8 cellular contexts compared by ENCODE assay signal in the genomic region with DNA sequence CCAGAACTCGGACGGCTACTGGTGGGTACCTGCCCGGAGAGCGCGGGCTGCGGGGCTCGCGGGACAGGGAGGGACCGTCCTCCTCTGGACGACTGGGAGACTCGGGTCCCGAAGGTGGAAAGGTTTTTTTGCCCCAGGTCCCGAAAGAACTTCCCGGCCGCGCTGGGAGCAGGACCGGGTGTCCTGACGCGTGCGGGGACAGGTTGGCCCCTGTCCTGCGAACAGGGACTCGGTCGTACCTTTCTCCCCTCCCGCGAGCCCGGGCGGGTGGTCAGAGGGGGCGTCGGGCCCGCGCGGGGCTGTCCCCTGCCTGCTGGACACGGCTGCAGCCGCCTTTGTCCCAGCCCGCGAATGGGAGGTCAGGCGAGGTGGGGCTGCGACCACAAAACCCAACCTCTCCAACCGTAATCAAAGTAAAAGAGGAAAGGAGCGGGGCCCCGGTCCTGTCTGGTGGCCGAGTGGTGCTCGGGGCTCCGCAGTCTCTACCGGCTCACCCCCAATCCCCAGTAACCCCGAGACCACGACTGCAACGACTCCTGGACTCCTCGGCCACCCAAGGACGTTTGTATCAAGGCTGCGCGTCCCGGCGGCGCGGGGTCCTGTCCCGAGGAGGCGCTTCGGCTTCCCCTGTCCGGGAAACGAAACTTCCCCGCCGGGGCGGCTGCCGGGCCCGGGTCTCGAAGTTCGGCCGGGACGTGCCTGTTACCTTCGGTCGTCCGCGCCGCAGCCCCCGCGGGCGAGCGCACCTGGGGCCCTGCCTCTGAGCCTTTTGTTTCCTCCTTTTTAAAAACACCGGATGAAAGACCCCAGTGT. TPM values are rescaled to one million over a fixed set of nuclear protein-coding genes. Genes with fewer than 3 reads are reported as not detected.
A peak's percentile ranks its signal among the peaks of the same experiment; 100 is the strongest.
DNase-seq lines count a peak whose midpoint lies in the region; ATAC-seq and TF ChIP-seq lines count a peak whose summit lies in the region.

No MANE protein-coding gene starts in this region.

- peak in 1 of 4 experiments; percentile 27 for ATAC-seq in T-cell (replicated peaks in 1 of 4)

- H3K9me3 ChIP-seq in fibroblast of lung (ENCODE audit: control insufficient read depth, insufficient read depth, low read depth, low read length) (no peaks in the 10 kb centered on the region), neural cell (ENCODE audit: low read length) (no peaks in the 10 kb centered on the region)

- DNase-seq in activated CD4-positive, alpha-beta T cell treated with anti-CD3 and anti-CD28 coated beads, Interleukin-2, amount 10 ng/mL, durations not matched to agents 7 days and 5 days: no peak
- no peak for DNase-seq in activated CD4-positive, alpha-beta T cell treated with anti-CD3 and anti-CD28 coated beads, Interleukin-2, amount 50 U/mL, for 1 hour
- peak in 3 of 34 experiments; percentile 1 to 8 (median 1) for DNase-seq in T-cell
- DNase-seq in fibroblast of lung (ENCODE audit: low read depth in 2 of 2): peak in 1 of 2 donors; percentile 19
- no peak for DNase-seq in kidney glomerular epithelial cell (lab: John Stamatoyannopoulos, UW)
- no peak for DNase-seq in NCI-H226
- no peak for DNase-seq in midbrain (lab: John Stamatoyannopoulos, UW)

- no peaks in the 10 kb centered on the region for H3K9me3 Mint-ChIP-seq in activated CD4-positive, alpha-beta T cell treated with anti-CD3 and anti-CD28 coated beads, Interleukin-2, amount 10 ng/mL, durations not matched to agents 7 days and 5 days
- no peaks in the 10 kb centered on the region for H3K9me3 Mint-ChIP-seq in T-cell

- POLR2A ChIA-PET in activated CD4-positive, alpha-beta T cell treated with anti-CD3 and anti-CD28 coated beads, Interleukin-2, amount 10 ng/mL, durations not matched to agents 7 days and 5 days (lab: Charles Lee): no interaction called here
- POLR2A ChIA-PET in T-cell (lab: Charles Lee): no interaction called here

- peaks cover 20% of the 10 kb centered on the region for H3K27me3 ChIP-seq in fibroblast of lung (ENCODE audit: control insufficient read depth, insufficient read depth, low read length)
- peaks cover 61% of the 10 kb centered on the region for H3K27me3 ChIP-seq in neural cell (ENCODE audit: insufficient read depth, low read depth, low read length)

- no peaks in the 10 kb centered on the region for H3K36me3 ChIP-seq in fibroblast of lung (ENCODE audit: control insufficient read depth, insufficient read depth, low read length)
- H3K36me3 ChIP-seq in neural cell (ENCODE audit: insufficient read depth, low read length): no peaks in the 10 kb centered on the region

- no peaks in the 10 kb centered on the region for H3K79me2 ChIP-seq in fibroblast of lung (ENCODE audit: control insufficient read depth, insufficient read depth, low read length)
- H3K79me2 ChIP-seq in neural cell (replicated peaks; ENCODE audit: insufficient read depth, low read length): no peaks in the 10 kb centered on the region

- H3K4me3 ChIP-seq in fibroblast of lung (replicated peaks in 1 of 4; ENCODE audit: control extremely low read depth in 1 of 4, insufficient read depth in 1 of 4, low read depth in 3 of 4, low read length in 4 of 4) (peak overlapping the region; percentile 38 to 54 (median 40)), neural cell (ENCODE audit: low read length) (peak overlapping the region; percentile 79)

- no peaks in the 10 kb centered on the region for H3F3A ChIP-seq in neural cell (ENCODE audit: insufficient read depth, low read length, poor library complexity, severe bottlenecking)

- H3K27ac ChIP-seq in fibroblast of lung (ENCODE audit: insufficient read depth, low read length) (no peak overlapping the region), neural cell (ENCODE audit: low read length) (no peak overlapping the region)

- H3K4me1 Mint-ChIP-seq in activated CD4-positive, alpha-beta T cell treated with anti-CD3 and anti-CD28 coated beads, Interleukin-2, amount 10 ng/mL, durations not matched to agents 7 days and 5 days: peaks cover 14% of the 10 kb centered on the region
- H3K4me1 Mint-ChIP-seq in T-cell: peaks cover 6 to 16% (median 15%) of the 10 kb centered on the region in 3 donors

- no peak overlapping the region for H3K27ac Mint-ChIP-seq in activated CD4-positive, alpha-beta T cell treated with anti-CD3 and anti-CD28 coated beads, Interleukin-2, amount 10 ng/mL, durations not matched to agents 7 days and 5 days
- H3K27ac Mint-ChIP-seq in T-cell: no peak overlapping the region

- peaks cover 76% of the 10 kb centered on the region for H3K27me3 Mint-ChIP-seq in activated CD4-positive, alpha-beta T cell treated with anti-CD3 and anti-CD28 coated beads, Interleukin-2, amount 10 ng/mL, durations not matched to agents 7 days and 5 days
- H3K27me3 Mint-ChIP-seq in T-cell: peaks cover 52 to 71% of the 10 kb centered on the region in 2 donors

- H3K4me3 Mint-ChIP-seq in activated CD4-positive, alpha-beta T cell treated with anti-CD3 and anti-CD28 coated beads, Interleukin-2, amount 10 ng/mL, durations not matched to agents 7 days and 5 days: peak overlapping the region; percentile 70
- H3K4me3 Mint-ChIP-seq in T-cell: peak overlapping the region; percentile 72 to 78 (median 75)

- H4K20me1 ChIP-seq in fibroblast of lung (ENCODE audit: control insufficient read depth, extremely low read depth, insufficient read depth, low read length): no peaks in the 10 kb centered on the region
- H4K20me1 ChIP-seq in neural cell (ENCODE audit: insufficient read depth): no peaks in the 10 kb centered on the region

- CTCF ChIA-PET in activated CD4-positive, alpha-beta T cell treated with anti-CD3 and anti-CD28 coated beads, Interleukin-2, amount 10 ng/mL, durations not matched to agents 7 days and 5 days (lab: Charles Lee): no interaction called here
- CTCF ChIA-PET in T-cell (lab: Charles Lee): interaction anchor here in 1 of 2 donors (0.6 kb wide), 1 partner anchor 1227 kb away, joined by 3 read pairs; no protein-coding TSS in a partner anchor

- TF ChIP-seq RAD21 in neural cell (conservative IDR thresholded peaks at IDR 0.05): no peak

- no peak for TF ChIP-seq EP300 in neural cell (conservative IDR thresholded peaks at IDR 0.05; ENCODE audit: poor library complexity, severe bottlenecking)

- H3K4me2 ChIP-seq in fibroblast of lung (ENCODE audit: extremely low read depth, insufficient read depth, low read length): peak overlapping the region; percentile 72
- H3K4me2 ChIP-seq in neural cell (ENCODE audit: low read length): peak overlapping the region; percentile 6

- no peaks in the 10 kb centered on the region for H3K4me1 ChIP-seq in fibroblast of lung (ENCODE audit: control insufficient read depth, extremely low read depth, insufficient read depth, low read length)

- peak overlapping the region; percentile 68 for H3K9ac ChIP-seq in fibroblast of lung (ENCODE audit: insufficient read depth, low read length)
- H3K9ac ChIP-seq in neural cell (ENCODE audit: low read length): peak overlapping the region; percentile 61

- H3K36me3 Mint-ChIP-seq in activated CD4-positive, alpha-beta T cell treated with anti-CD3 and anti-CD28 coated beads, Interleukin-2, amount 10 ng/mL, durations not matched to agents 7 days and 5 days (ENCODE audit: low read depth): no peaks in the 10 kb centered on the region
- no peaks in the 10 kb centered on the region for H3K36me3 Mint-ChIP-seq in T-cell

- no peaks in the 10 kb centered on the region for H3K9me2 ChIP-seq in neural cell (ENCODE audit: insufficient read depth, low read length)

- peak overlapping the region; percentile 55 for H2AFZ ChIP-seq in fibroblast of lung (ENCODE audit: low read length)
- H2AFZ ChIP-seq in neural cell (ENCODE audit: low read depth, low read length): peak overlapping the region; percentile 69

- TF ChIP-seq CTCF in fibroblast of lung (conservative IDR thresholded peaks at IDR 0.05 in 1 of 2, IDR thresholded peaks at IDR 0.05 in 1 of 2; ENCODE audit: low read depth in 1 of 2, low read length in 2 of 2) (no peak), neural cell (IDR thresholded peaks at IDR 0.05; ENCODE audit: poor library complexity, severe bottlenecking) (no peak)

TF ChIP-seq in neural cell, 6 proteins besides CTCF, POLR2A, EP300 and RAD21:
- TF ChIP-seq MXI1 (conservative IDR thresholded peaks at IDR 0.05; ENCODE audit: poor library complexity, severe bottlenecking): peak; percentile 0
- peak; percentile 6 for TF ChIP-seq POLR2AphosphoS5 (IDR thresholded peaks at IDR 0.05)
- TF ChIP-seq EZH2 (IDR thresholded peaks at IDR 0.05; ENCODE audit: borderline replicate concordance, insufficient read depth, low read length, poor library complexity, severe bottlenecking): no peak

RNA-seq across cellular contexts. Expression of gene DSP, which starts 0.8 kb away (rescaled TPM):
- under 1 TPM; 0.04 to 0.10 TPM for total RNA-seq in activated CD4-positive, alpha-beta T cell treated with anti-CD3 and anti-CD28 coated beads, Interleukin-2, amount 10 ng/mL, durations not matched to agents 7 days and 5 days
- total RNA-seq in T-cell (1 to 10 TPM in 1 of 5 donors, under 1 TPM in 3, not detected in 1; 0.12 to 1.0 (median 0.80) TPM), fibroblast of lung (under 0.01 TPM in 1 of 2 replicates, not detected in the other)
- polyA plus RNA-seq in fibroblast of lung (0.02 and 3.8 TPM in 2 replicates), neural cell (0.05 TPM in 1 of 2 replicates, not detected in the other)
- polyA plus RNA-seq in fibroblast of lung (2012): 0.06 and 6.0 TPM in 2 replicates
- polyA minus RNA-seq in fibroblast of lung (ENCODE audit: low replicate concordance) (0.15 and 23.2 TPM in 2 replicates), neural cell (0.49 and 0.93 TPM in 2 replicates)

RNA-seq across cellular contexts. Expression of gene SNRNP48, which starts 47.7 kb away (rescaled TPM):
- 10 to 100 TPM; 13.5 to 17.6 TPM for total RNA-seq in activated CD4-positive, alpha-beta T cell treated with anti-CD3 and anti-CD28 coated beads, Interleukin-2, amount 10 ng/mL, durations not matched to agents 7 days and 5 days
- total RNA-seq in T-cell: 10 to 100 TPM; 13.6 to 20.0 (median 17.7) TPM
- total RNA-seq in fibroblast of lung: 8.3 and 10.0 TPM in 2 replicates
- polyA plus RNA-seq in fibroblast of lung: 7.2 and 9.1 TPM in 2 replicates
- polyA plus RNA-seq in fibroblast of lung (2012): 5.4 and 5.5 TPM in 2 replicates
- polyA minus RNA-seq in fibroblast of lung (ENCODE audit: low replicate concordance): 1.2 and 3.6 TPM in 2 replicates
- 17.5 and 19.4 TPM in 2 replicates for polyA plus RNA-seq in neural cell
- polyA minus RNA-seq in neural cell: 19.5 and 23.2 TPM in 2 replicates
